ENCODE assay signal across 8 cellular contexts in the genomic region with DNA sequence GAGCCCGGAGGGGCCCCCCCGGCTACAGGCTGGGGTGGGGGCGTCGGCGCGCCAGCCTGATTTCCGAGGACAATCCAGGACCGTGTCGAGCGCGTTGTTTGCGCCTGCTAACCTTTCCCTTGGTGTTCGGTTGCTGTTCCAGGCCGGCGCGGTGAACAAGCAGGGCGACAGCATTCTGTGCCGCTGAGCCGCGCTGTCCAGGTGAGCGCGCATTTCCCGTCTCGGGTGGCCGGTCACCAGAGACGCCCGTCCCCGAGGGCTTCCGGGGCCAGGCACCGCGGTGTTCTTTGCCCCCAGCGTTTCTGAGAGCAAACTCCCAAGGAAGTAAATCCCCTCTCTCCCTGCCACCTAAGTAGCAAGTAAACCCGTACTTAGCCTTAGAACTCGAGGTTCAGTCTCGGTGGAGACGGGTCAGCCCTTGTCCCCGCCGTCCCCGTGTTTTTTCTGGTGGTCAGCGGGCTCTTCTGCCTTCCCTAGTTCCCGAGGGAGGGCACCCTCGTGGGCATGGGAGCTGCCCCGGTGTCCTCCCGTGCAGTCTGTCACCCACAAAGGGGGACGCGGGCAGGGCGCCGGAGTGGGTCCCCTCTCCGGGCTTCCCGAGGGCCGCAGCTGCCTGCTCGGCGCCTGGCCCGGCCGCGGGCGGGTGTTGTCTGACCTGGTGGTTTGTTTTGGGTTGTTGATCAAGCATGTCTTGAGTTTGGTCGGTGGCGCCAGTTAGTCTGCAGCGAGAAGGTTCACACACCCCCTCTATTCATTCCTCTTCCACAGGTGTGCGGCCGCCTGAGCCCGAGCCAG. TPM values are rescaled to one million over a fixed set of nuclear protein-coding genes. Genes with fewer than 3 reads are reported as not detected.
A peak's percentile ranks its signal among the peaks of the same experiment; 100 is the strongest.
DNase-seq lines count a peak whose midpoint lies in the region; ATAC-seq, FAIRE-seq and TF ChIP-seq lines count a peak whose summit lies in the region.

No MANE protein-coding gene starts in this region.

- no peak for ATAC-seq in activated CD8-positive, alpha-beta T cell treated with anti-CD3 and anti-CD28 coated beads, Interleukin-2, amount 10 ng/mL, durations not matched to agents 7 days and 5 days
- no peak for ATAC-seq in activated CD8-positive, alpha-beta T cell treated with anti-CD3 and anti-CD28 coated beads for 36 hours
- ATAC-seq in HG03139 (IDR thresholded peaks at IDR 0.05; ENCODE audit: unreplicated experiment) (no peak), GM18858 (IDR thresholded peaks at IDR 0.05; ENCODE audit: unreplicated experiment) (no peak)

- H3K36me3 Mint-ChIP-seq in activated CD8-positive, alpha-beta T cell treated with anti-CD3 and anti-CD28 coated beads, Interleukin-2, amount 10 ng/mL, durations not matched to agents 7 days and 5 days (ENCODE audit: low read depth) = peaks cover 7% of the 10 kb centered on the region
- peaks cover 3% of the 10 kb centered on the region for H3K36me3 Mint-ChIP-seq in activated CD8-positive, alpha-beta T cell treated with anti-CD3 and anti-CD28 coated beads for 36 hours (ENCODE audit: low read depth)

- intact Hi-C loops in activated CD8-positive, alpha-beta T cell treated with anti-CD3 and anti-CD28 coated beads for 36 hours (cut with micrococcal nuclease) = no loop called here

- H3K4me1 Mint-ChIP-seq in activated CD8-positive, alpha-beta T cell treated with anti-CD3 and anti-CD28 coated beads, Interleukin-2, amount 10 ng/mL, durations not matched to agents 7 days and 5 days (ENCODE audit: low read depth) = peaks cover 3% of the 10 kb centered on the region
- peaks cover 4% of the 10 kb centered on the region for H3K4me1 Mint-ChIP-seq in activated CD8-positive, alpha-beta T cell treated with anti-CD3 and anti-CD28 coated beads for 36 hours (ENCODE audit: low read depth)

- peak overlapping the region; percentile 55 for H3K27ac ChIP-seq in muscle layer of duodenum (ENCODE audit: low read length)

- H3K27me3 Mint-ChIP-seq in activated CD8-positive, alpha-beta T cell treated with anti-CD3 and anti-CD28 coated beads, Interleukin-2, amount 10 ng/mL, durations not matched to agents 7 days and 5 days (ENCODE audit: low read depth) = peaks cover 52% of the 10 kb centered on the region
- H3K27me3 Mint-ChIP-seq in activated CD8-positive, alpha-beta T cell treated with anti-CD3 and anti-CD28 coated beads for 36 hours = peaks cover 46% of the 10 kb centered on the region

- no peak for TF ChIP-seq CTCF in activated CD8-positive, alpha-beta T cell treated with anti-CD3 and anti-CD28 coated beads for 36 hours (IDR thresholded peaks at IDR 0.05)
- no peak for TF ChIP-seq CTCF in epithelial cell of proximal tubule (conservative IDR thresholded peaks at IDR 0.05; ENCODE audit: low read depth, low read length)

- H3K36me3 ChIP-seq in muscle layer of duodenum (ENCODE audit: control insufficient read depth in 1 of 2, insufficient read depth in 2 of 2, low read length in 2 of 2) = no peaks in the 10 kb centered on the region

- no peak overlapping the region for H3K4me3 Mint-ChIP-seq in activated CD8-positive, alpha-beta T cell treated with anti-CD3 and anti-CD28 coated beads, Interleukin-2, amount 10 ng/mL, durations not matched to agents 7 days and 5 days
- no peak overlapping the region for H3K4me3 Mint-ChIP-seq in activated CD8-positive, alpha-beta T cell treated with anti-CD3 and anti-CD28 coated beads for 36 hours

- H3K27me3 ChIP-seq in muscle layer of duodenum (ENCODE audit: low read depth, low read length) = no peaks in the 10 kb centered on the region

- FAIRE-seq in GM19239 (lab: Jason Lieb, UNC) = no peak

- no peaks in the 10 kb centered on the region for H3K9me3 ChIP-seq in muscle layer of duodenum (ENCODE audit: control insufficient read depth in 1 of 2, low read length in 2 of 2)

- CTCF ChIA-PET in activated CD8-positive, alpha-beta T cell treated with anti-CD3 and anti-CD28 coated beads, Interleukin-2, amount 10 ng/mL, durations not matched to agents 7 days and 5 days (lab: Charles Lee) = no interaction called here
- CTCF ChIA-PET in activated CD8-positive, alpha-beta T cell treated with anti-CD3 and anti-CD28 coated beads for 36 hours (lab: Charles Lee) = no interaction called here

- H3K9me3 Mint-ChIP-seq in activated CD8-positive, alpha-beta T cell treated with anti-CD3 and anti-CD28 coated beads, Interleukin-2, amount 10 ng/mL, durations not matched to agents 7 days and 5 days (ENCODE audit: insufficient read depth) = no peaks in the 10 kb centered on the region
- no peaks in the 10 kb centered on the region for H3K9me3 Mint-ChIP-seq in activated CD8-positive, alpha-beta T cell treated with anti-CD3 and anti-CD28 coated beads for 36 hours

- DNase-seq in activated CD8-positive, alpha-beta T cell treated with anti-CD3 and anti-CD28 coated beads, Interleukin-2, amount 10 ng/mL, durations not matched to agents 7 days and 5 days = no peak
- no peak for DNase-seq in activated CD8-positive, alpha-beta T cell treated with anti-CD3 and anti-CD28 coated beads for 36 hours
- DNase-seq in NCI-H526 treated with DMSO at 0.1 percent for 48 hours (lab: John Stamatoyannopoulos, UW) (peak; percentile 90), epithelial cell of proximal tubule (ENCODE audit: low read depth) (no peak), GM19239 (ENCODE audit: insufficient read length, low spot score) (no peak)

- peaks cover 0 to 9% of the 10 kb centered on the region in 2 donors for H3K4me1 ChIP-seq in muscle layer of duodenum (ENCODE audit: control insufficient read depth in 1 of 2, insufficient read depth in 2 of 2, low read length in 2 of 2)

- POLR2A ChIA-PET in activated CD8-positive, alpha-beta T cell treated with anti-CD3 and anti-CD28 coated beads, Interleukin-2, amount 10 ng/mL, durations not matched to agents 7 days and 5 days (lab: Charles Lee) = no interaction called here
- POLR2A ChIA-PET in activated CD8-positive, alpha-beta T cell treated with anti-CD3 and anti-CD28 coated beads for 36 hours (lab: Charles Lee) = no interaction called here

- H3K27ac Mint-ChIP-seq in activated CD8-positive, alpha-beta T cell treated with anti-CD3 and anti-CD28 coated beads, Interleukin-2, amount 10 ng/mL, durations not matched to agents 7 days and 5 days = peak overlapping the region; percentile 45
- H3K27ac Mint-ChIP-seq in activated CD8-positive, alpha-beta T cell treated with anti-CD3 and anti-CD28 coated beads for 36 hours = no peak overlapping the region

- H3K4me3 ChIP-seq in epithelial cell of proximal tubule (ENCODE audit: low read depth, low read length) (peak overlapping the region; percentile 75), muscle layer of duodenum (ENCODE audit: low read depth in 1 of 2, low read length in 2 of 2) (peak overlapping the region; percentile 78 to 83)

RNA-seq across cellular contexts. Expression of a gene that starts 1.5 kb away (rescaled TPM):
- not detected for total RNA-seq in activated CD8-positive, alpha-beta T cell treated with anti-CD3 and anti-CD28 coated beads, Interleukin-2, amount 10 ng/mL, durations not matched to agents 7 days and 5 days
- total RNA-seq in activated CD8-positive, alpha-beta T cell treated with anti-CD3 and anti-CD28 coated beads for 36 hours = not detected
- total RNA-seq in epithelial cell of proximal tubule = 7.0 and 17.8 TPM in 2 replicates
